In the genomic region with DNA sequence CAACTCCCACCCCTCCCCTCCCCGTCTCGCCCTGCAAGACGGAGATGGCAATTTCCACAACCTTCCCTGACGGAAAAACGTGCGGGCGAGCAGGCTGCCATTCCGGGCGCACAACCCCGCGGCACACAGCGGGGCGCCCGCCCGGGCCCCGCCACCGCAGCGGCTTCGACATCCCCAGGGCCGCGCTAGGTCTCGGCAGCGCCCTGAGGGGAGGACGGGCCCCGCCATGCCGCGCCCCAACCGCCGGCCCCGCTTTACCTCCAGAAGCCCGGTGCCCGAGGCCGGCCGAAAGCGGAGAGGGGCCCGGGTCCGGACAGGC, we compare ENCODE assay signal across 9 cellular contexts. TPM values are rescaled to one million over a fixed set of nuclear protein-coding genes. Genes with fewer than 3 reads are reported as not detected.
DNase-seq lines count a peak whose midpoint lies in the region; ATAC-seq and TF ChIP-seq lines count a peak whose summit lies in the region.
"Had no signal": no experiment of that assay in that cellular context is flagged by ENCODE, and none has a peak within 500 bp of the region (broad histone marks: within the 10 kb centered on the region; RNA-seq: fewer than 3 reads in every experiment).

No MANE protein-coding gene starts in this region.

- intact Hi-C loops in IMR-90 (cut with micrococcal nuclease) (no loop called here), colonic mucosa (cut with DNase I) (no loop called here), aorta (cut with DNase I) (loop anchor here in 1 of 2 donors (5.0 kb wide), 1 partner anchor 61 kb away; the partner anchor contains the start of gene HMOX2)

- peak overlapping the region; percentile 92 for H2AFZ ChIP-seq in IMR-90 (replicated peaks; ENCODE audit: low read length, poor library complexity)

- H2BK15ac ChIP-seq in IMR-90 (ENCODE audit: low read depth, low read length) = no peak overlapping the region

- CTCF ChIA-PET in AG04449 (lab: Yijun Ruan, JAX) = interaction anchor here (1.6 to 5.7 kb wide), 3 partner anchors 10 to 49 kb away, joined by 3 to 44 read pairs (median 32); no protein-coding TSS in a partner anchor
- CTCF ChIA-PET in IMR-90 (lab: Yijun Ruan, JAX) = interaction anchor here (0.6 kb wide), 1 partner anchor 720 kb away, joined by 5 read pairs; no protein-coding TSS in a partner anchor

- H2BK5ac ChIP-seq in IMR-90 (ENCODE audit: low read depth, low read length, poor library complexity, severe bottlenecking) = no peak overlapping the region

- H3K79me1 ChIP-seq in IMR-90 (ENCODE audit: low read depth in 1 of 2, low read length in 2 of 2) = peaks cover 4 to 20% of the 10 kb centered on the region in 2 experiments; a peak in 2 of 4 replicates

- peak overlapping the region; percentile 76 for H3K9ac ChIP-seq in IMR-90 (ENCODE audit: low read depth, low read length)
- H3K9ac ChIP-seq in colonic mucosa (ENCODE audit: low read depth in 2 of 2, low read length in 2 of 2) = peak overlapping the region; percentile 59 to 74

- H3K4me3 ChIP-seq in AG04449 (ENCODE audit: low read depth, low read length) = peak overlapping the region; percentile 82
- H3K4me3 ChIP-seq in IMR-90 (ENCODE audit: insufficient read depth, low read depth, low read length) = peak overlapping the region; percentile 68
- peak overlapping the region; percentile 71 for H3K4me3 ChIP-seq in colonic mucosa
- H3K4me3 ChIP-seq in aorta (ENCODE audit: low read length in 2 of 2) = peak overlapping the region; percentile 67 to 73

- H2AK5ac ChIP-seq in IMR-90 (ENCODE audit: low read depth, low read length) = no peak overlapping the region

- no peak for TF ChIP-seq POLR2A in IMR-90 (IDR thresholded peaks at IDR 0.05; ENCODE audit: low read depth, low read length)

- peaks cover 11% of the 10 kb centered on the region for H3K4me1 Mint-ChIP-seq in mesothelial cell of epicardium

- H3K9me3 Mint-ChIP-seq in mesothelial cell of epicardium = peaks cover 10% of the 10 kb centered on the region

- dilution Hi-C loops in IMR-90 (cut with HindIII; ENCODE audit: low sequenced_read_pairs, unreplicated experiment) = no loop called here

- H3K4me2 ChIP-seq in IMR-90 (ENCODE audit: low read depth, low read length) = peak overlapping the region; percentile 93

- no peaks in the 10 kb centered on the region for H3K36me3 ChIP-seq in IMR-90 (ENCODE audit: control insufficient read depth, insufficient read depth, low read length)
- no peaks in the 10 kb centered on the region for H3K36me3 ChIP-seq in colonic mucosa
- no peaks in the 10 kb centered on the region for H3K36me3 ChIP-seq in aorta (ENCODE audit: control insufficient read depth in 1 of 2, insufficient read depth in 2 of 2, low read length in 1 of 2)

- no peak overlapping the region for H3K27ac Mint-ChIP-seq in mesothelial cell of epicardium

- no peak overlapping the region for H4K91ac ChIP-seq in IMR-90 (ENCODE audit: insufficient read depth, low read depth, low read length)

- H3K23ac ChIP-seq in IMR-90 (ENCODE audit: low read depth, low read length) = 0 out of 2 replicates have a peak overlapping the region, but pooled peaks have one; percentile 41

- peak; percentile 36 for ATAC-seq in GM19351 (IDR thresholded peaks at IDR 0.05; ENCODE audit: unreplicated experiment)
- ATAC-seq in IMR-90 (ENCODE audit: low read depth) = peak; percentile 56
- ATAC-seq in aorta (ENCODE audit: low FRiP score) = peak; percentile 62

- no peak overlapping the region for H3K14ac ChIP-seq in IMR-90 (replicated peaks; ENCODE audit: low read depth, low read length)

- H3K27me3 ChIP-seq in IMR-90 (ENCODE audit: control insufficient read depth, insufficient read depth, low read length) (peaks cover 2% of the 10 kb centered on the region), colonic mucosa (no peaks in the 10 kb centered on the region), aorta (ENCODE audit: control insufficient read depth in 1 of 2, insufficient read depth in 2 of 2, low read length in 1 of 2) (no peaks in the 10 kb centered on the region)

- H3K36me3 Mint-ChIP-seq in mesothelial cell of epicardium = peaks cover 10% of the 10 kb centered on the region

- H3K9me3 ChIP-seq in IMR-90 (ENCODE audit: control insufficient read depth, insufficient read depth, low read length) (peaks cover 8% of the 10 kb centered on the region), colonic mucosa (no peaks in the 10 kb centered on the region), aorta (ENCODE audit: control insufficient read depth, low read length) (no peaks in the 10 kb centered on the region)

- no peak overlapping the region for H2BK20ac ChIP-seq in IMR-90 (ENCODE audit: low read depth, low read length)

- peak overlapping the region; percentile 80 for H4K5ac ChIP-seq in IMR-90 (ENCODE audit: low read depth, low read length)

- peaks cover 6% of the 10 kb centered on the region for H3K4me1 ChIP-seq in IMR-90 (ENCODE audit: control insufficient read depth, insufficient read depth, low read length)
- H3K4me1 ChIP-seq in colonic mucosa = no peaks in the 10 kb centered on the region
- H3K4me1 ChIP-seq in aorta (ENCODE audit: control insufficient read depth in 1 of 2, insufficient read depth in 2 of 2, low read length in 2 of 2) = no peaks in the 10 kb centered on the region

- H3K27ac ChIP-seq in IMR-90 (ENCODE audit: insufficient read depth, low read length) (peak overlapping the region; percentile 31; the same call in 1 of the 2 replicates), colonic mucosa (peak overlapping the region; percentile 68), aorta (ENCODE audit: low read depth in 1 of 2, low read length in 2 of 2) (peak overlapping the region in 1 of 2 donors; percentile 39)

- no peak overlapping the region; the same call in 1 of the 2 replicates for H2BK120ac ChIP-seq in IMR-90 (ENCODE audit: low read depth, low read length)

- no TSS peak for BruUV-seq in IMR-90 (replicated peaks; lab: Mats Ljungman, UMichigan)

- in situ Hi-C loops in IMR-90 (cut with MboI; ENCODE audit: low sequenced_read_pairs) = no loop called here
- in situ Hi-C loops in G401 (cut with HindIII; ENCODE audit: low sequenced_read_pairs) = no loop called here

- H3K18ac ChIP-seq in IMR-90 (ENCODE audit: low read depth, low read length) = peak overlapping the region; percentile 46; the same call in 1 of the 2 replicates

- no peak overlapping the region for H3K56ac ChIP-seq in IMR-90 (ENCODE audit: extremely low read depth, insufficient read depth, low read length)

- H2AK9ac ChIP-seq in IMR-90 (replicated peaks; ENCODE audit: low read depth, low read length, poor library complexity) = peak overlapping the region; percentile 57

- peaks cover 19% of the 10 kb centered on the region for H3K27me3 Mint-ChIP-seq in mesothelial cell of epicardium (ENCODE audit: low read depth)

- 10% methylated on average over 2 of the region's 37 CpGs; no CpG with 5 or more reads in 1 of the 2 experiments for WGBS in IMR-90 (ENCODE audit: extremely low coverage in 2 of 2, insufficient read length in 1 of 2), 2 experiments
- 0% methylated on average over 33 to 37 of the region's 37 CpGs for WGBS in aorta, 2 donors

- 0 out of 2 replicates have a peak overlapping the region, but pooled peaks have one; percentile 31 for H3K4ac ChIP-seq in IMR-90 (ENCODE audit: low read depth, low read length)

- H4K20me1 ChIP-seq in IMR-90 (ENCODE audit: insufficient read depth, low read length) = no peaks in the 10 kb centered on the region

- POLR2A ChIA-PET in AG04449 (lab: Yijun Ruan, JAX) (no interaction called here), IMR-90 (lab: Charles Lee; ENCODE audit: unreplicated experiment) (interaction anchor here (0.6 kb wide), 1 partner anchor 163 kb away, joined by 4 read pairs; no protein-coding TSS in a partner anchor)

- TF ChIP-seq RAD21 in IMR-90 (IDR thresholded peaks at IDR 0.05; ENCODE audit: low read length) = no peak

- TF ChIP-seq CTCF in AG04449 (IDR thresholded peaks at IDR 0.05; ENCODE audit: insufficient read depth, low read length, missing control alignments) = no peak
- no peak for TF ChIP-seq CTCF in IMR-90 (conservative IDR thresholded peaks at IDR 0.05; ENCODE audit: low read depth, low read length)
- TF ChIP-seq CTCF in colonic mucosa (IDR thresholded peaks at IDR 0.05) = no peak
- no peak for TF ChIP-seq CTCF in mesothelial cell of epicardium (IDR thresholded peaks at IDR 0.05; ENCODE audit: unreplicated experiment)

- H3K9me1 ChIP-seq in IMR-90 (ENCODE audit: insufficient read depth, low read length) = peaks cover 3% of the 10 kb centered on the region

- peak overlapping the region; percentile 20 to 63; a peak in 2 of 4 replicates for H4K8ac ChIP-seq in IMR-90 (ENCODE audit: low read depth in 2 of 2, low read length in 2 of 2)

- peak overlapping the region; percentile 61 for H3K4me3 Mint-ChIP-seq in mesothelial cell of epicardium

- DNase-seq in AG04449 (ENCODE audit: low read depth, low spot score) (no peak), IMR-90 (no peak), colonic mucosa (no peak), mesothelial cell of epicardium (ENCODE audit: low spot score in 2 of 2, unreplicated experiment in 2 of 2) (no peak), aorta (no peak), G401 (ENCODE audit: low spot score) (no peak), Kasumi-1 (lab: John Stamatoyannopoulos, UW) (no peak)

TF ChIP-seq in IMR-90, 13 proteins besides CTCF, POLR2A, EP300 and RAD21 (continues in another document):
- TF ChIP-seq CHD1 (IDR thresholded peaks at IDR 0.05; ENCODE audit: low read depth, low read length) = no peak
- no peak for TF ChIP-seq BHLHE40 (IDR thresholded peaks at IDR 0.05; ENCODE audit: low read depth, low read length)
- no peak for TF ChIP-seq MAFK (IDR thresholded peaks at IDR 0.05; ENCODE audit: low read depth, low read length)

RNA-seq across cellular contexts. Expression of gene CDIP1, which starts 0.5 kb away (rescaled TPM):
- total RNA-seq in IMR-90 (2012; rRNA removed) (4.2 and 4.8 TPM in 2 replicates), colonic mucosa (10 to 100 TPM; 13.1 to 18.4 TPM), mesothelial cell of epicardium (24.2 to 28.2 TPM (median 27.0 TPM) in 3 replicates), aorta (10 to 100 TPM; 23.6 to 34.7 TPM)
- polyA plus RNA-seq in IMR-90 (2012; rRNA removed) (14.6 and 15.8 TPM in 2 replicates), aorta (10 to 100 TPM; 12.5 to 18.4 TPM)
- polyA plus RNA-seq in IMR-90 (2012; cell fraction: cytosol; rRNA removed) = 16.9 and 19.7 TPM in 2 replicates
- 14.2 and 20.5 TPM in 2 replicates for polyA plus RNA-seq in IMR-90 (2012; cell fraction: nucleus; rRNA removed; ENCODE audit: low replicate concordance)
- 12.4 and 17.2 TPM in 2 replicates for total RNA-seq in G401 (2014; rRNA removed; shearing (Covaris generic))

RNA-seq across cellular contexts. Expression of gene C16orf96, which starts 18.1 kb away (rescaled TPM):
- not detected in 2 replicates for total RNA-seq in IMR-90 (2012; rRNA removed)
- polyA plus RNA-seq in IMR-90 (2012; rRNA removed) = not detected in 2 replicates
- polyA plus RNA-seq in IMR-90 (2012; cell fraction: cytosol; rRNA removed) = not detected in 2 replicates
- 0.01 TPM in 1 of 2 replicates, not detected in the other for polyA plus RNA-seq in IMR-90 (2012; cell fraction: nucleus; rRNA removed; ENCODE audit: low replicate concordance)
- under 1 TPM in 1 of 2 donors, not detected in 1; 0.08 TPM for total RNA-seq in colonic mucosa
- 0.45 to 0.95 TPM (median 0.58 TPM) in 3 replicates for total RNA-seq in mesothelial cell of epicardium
- under 1 TPM; 0.13 to 0.24 TPM for total RNA-seq in aorta
- polyA plus RNA-seq in aorta = not detected
- 0.17 TPM in 1 of 2 replicates, not detected in the other for total RNA-seq in G401 (2014; rRNA removed; shearing (Covaris generic))
- total RNA-seq: glomerular endothelial cell had no signal
